ENCODE assay signal across 8 cellular contexts in the genomic region with DNA sequence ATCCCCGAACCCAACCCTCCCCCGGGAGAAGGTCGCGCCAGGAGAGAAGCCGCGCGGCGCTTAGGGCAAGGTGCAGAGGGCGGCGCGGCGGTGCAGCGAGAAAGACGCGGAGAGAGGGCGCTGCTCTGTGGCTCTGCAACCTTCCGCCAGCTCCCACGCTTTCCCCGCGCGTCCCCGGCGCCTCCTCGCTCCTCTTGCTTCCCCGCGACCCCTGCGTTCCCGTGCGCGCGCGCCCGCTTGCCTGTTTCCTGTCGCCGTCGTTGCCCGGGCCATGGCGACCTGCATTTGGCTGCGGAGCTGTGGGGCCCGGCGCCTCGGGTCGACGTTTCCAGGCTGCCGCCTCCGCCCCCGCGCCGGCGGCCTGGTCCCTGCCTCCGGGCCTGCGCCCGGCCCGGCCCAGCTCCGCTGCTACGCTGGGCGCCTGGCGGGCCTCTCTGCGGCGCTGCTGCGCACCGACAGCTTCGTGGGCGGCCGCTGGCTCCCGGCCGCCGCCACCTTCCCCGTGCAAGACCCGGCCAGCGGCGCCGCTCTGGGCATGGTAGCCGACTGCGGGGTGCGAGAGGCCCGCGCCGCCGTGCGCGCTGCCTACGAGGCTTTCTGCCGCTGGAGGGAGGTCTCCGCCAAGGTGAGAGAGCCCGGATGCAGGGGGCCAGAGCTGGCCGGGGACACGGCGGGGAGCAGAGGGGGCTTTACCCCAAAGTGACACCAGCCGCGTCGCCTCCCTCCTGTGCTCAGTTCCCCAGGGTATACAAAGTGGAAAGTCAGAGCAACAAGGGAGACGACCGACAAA. TPM values are rescaled to one million over a fixed set of nuclear protein-coding genes. Genes with fewer than 3 reads are reported as not detected.
A peak's percentile ranks its signal among the peaks of the same experiment; 100 is the strongest.
DNase-seq lines count a peak whose midpoint lies in the region; ATAC-seq, FAIRE-seq and TF ChIP-seq lines count a peak whose summit lies in the region.

A gene (plus strand): TSS at position 244 of the 790 bp plus-strand sequence. CDS start 28 bp downstream, at position 272.

- no peak within 1 kb of the TSS; the same call in 1 of the 2 replicates for H2BK20ac ChIP-seq in H1 (ENCODE audit: low read length)

- H3K9me3 ChIP-seq in BLaER1 = peaks cover 12% of the 10 kb centered on the region
- H3K9me3 ChIP-seq in H1 (ENCODE audit: insufficient read depth in 2 of 2, low read depth in 1 of 2, low read length in 1 of 2) = 0 out of 4 replicates have a peak, but pooled peaks cover 0 to 2% of the 10 kb centered on the region in 2 experiments
- H3K9me3 ChIP-seq in mononuclear cell (ENCODE audit: low read depth, low read length) = no peaks in the 10 kb centered on the region

- no peak within 1 kb of the TSS for H2BK15ac ChIP-seq in H1 (ENCODE audit: low read length)

- peaks cover 18% of the 10 kb centered on the region for H3K4me1 ChIP-seq in BLaER1
- peaks cover 0 to 7% (median 3%) of the 10 kb centered on the region in 4 experiments; a peak in 4 of 7 replicates for H3K4me1 ChIP-seq in H1 (replicated peaks in 1 of 4; ENCODE audit: control insufficient read depth in 3 of 4, insufficient read depth in 4 of 4, low read length in 3 of 4)
- H3K4me1 ChIP-seq in mononuclear cell (ENCODE audit: insufficient read depth, low read length) = peaks cover 16% of the 10 kb centered on the region

- H2AFZ ChIP-seq in H1 (ENCODE audit: low read length) = peak within 1 kb of the TSS; percentile 66

- peak within 1 kb of the TSS; percentile 86 for H3K27ac ChIP-seq in BLaER1
- H3K27ac ChIP-seq in H1 (ENCODE audit: low read depth, low read length) = no peak within 1 kb of the TSS

- ATAC-seq in GM19025 (IDR thresholded peaks at IDR 0.05; ENCODE audit: low read depth, unreplicated experiment) (peak; percentile 62), HG03280 (IDR thresholded peaks at IDR 0.05; ENCODE audit: unreplicated experiment) (peak; percentile 62)

- peak; percentile 35 to 40 (median 36) for TF ChIP-seq CTCF in H1 (IDR thresholded peaks at IDR 0.05; ENCODE audit: control extremely low read depth in 1 of 3, insufficient read depth in 1 of 3, low read depth in 1 of 3, low read length in 3 of 3)

- no peak within 1 kb of the TSS for H3K14ac ChIP-seq in H1 (ENCODE audit: insufficient read length)

- FAIRE-seq in H1 (lab: Jason Lieb, UNC) = no peak

- WGBS in H1 (ENCODE audit: extremely low coverage in 1 of 2, insufficient coverage in 1 of 2, insufficient read length in 1 of 2, insufficient replicate concordance in 2 of 2, low coverage in 1 of 2, low lambda C conversion rate in 2 of 2, missing lambda C conversion rate in 1 of 2), 2 experiments = 2% methylated on average over 66 of the region's 94 CpGs; no CpG with 5 or more reads in 1 of the 2 experiments

- H3K9ac ChIP-seq in BLaER1 (peak within 1 kb of the TSS; percentile 83), H1 (replicated peaks in 1 of 4; ENCODE audit: extremely low read depth in 1 of 4, low read depth in 3 of 4, low read length in 3 of 4) (peak within 1 kb of the TSS in 2 of 4 experiments; percentile 65 to 76; a peak in 4 of 7 replicates)

- no peak within 1 kb of the TSS for H2AK5ac ChIP-seq in H1 (ENCODE audit: low read depth, low read length)

- POLR2A ChIA-PET in H1 (lab: Charles Lee; ENCODE audit: partially characterized antibody) = interaction anchor here (0.9 to 1.5 kb wide), 9 partner anchors 15 to 202 kb away, joined by 3 to 7 read pairs (median 5); no protein-coding TSS in a partner anchor

- H3K23ac ChIP-seq in H1 (ENCODE audit: insufficient read length) = no peak within 1 kb of the TSS

- peaks cover 21% of the 10 kb centered on the region for H3K36me3 ChIP-seq in BLaER1
- no peaks in the 10 kb centered on the region for H3K36me3 ChIP-seq in H1 (ENCODE audit: control insufficient read depth in 2 of 4, insufficient read depth in 4 of 4, low read length in 3 of 4)

- no peak within 1 kb of the TSS for H3K4ac ChIP-seq in H1 (replicated peaks; ENCODE audit: insufficient read length, low read depth, low read length)

- TF ChIP-seq POLR2A in H1 (IDR thresholded peaks at IDR 0.05; ENCODE audit: control extremely low read depth in 1 of 2, low read depth in 2 of 2, low read length in 2 of 2) = peak in 1 of 2 experiments; percentile 12; a peak in 2 of 3 replicates

- peak within 1 kb of the TSS; percentile 73 for H4K8ac ChIP-seq in H1 (ENCODE audit: extremely low read depth, insufficient read depth, low read length)

- H2BK12ac ChIP-seq in H1 (ENCODE audit: low read depth, low read length) = 0 out of 2 replicates have a peak within 1 kb of the TSS, but pooled peaks have one; percentile 0

- peaks cover 7% of the 10 kb centered on the region; the same call in 1 of the 2 replicates for H3K23me2 ChIP-seq in H1 (ENCODE audit: low read depth, low read length)

- no peaks in the 10 kb centered on the region for H3K79me2 ChIP-seq in H1 (ENCODE audit: control insufficient read depth in 1 of 2, insufficient read depth in 2 of 2, low read length in 2 of 2)

- CTCF ChIA-PET in H1 (lab: Charles Lee; ENCODE audit: partially characterized antibody) = interaction anchor here (0.8 to 8.4 kb wide), 18 partner anchors 9 to 151 kb away, joined by 3 to 67 read pairs (median 6); a partner anchor contains a TSS

- peak; percentile 50 to 65 for TF ChIP-seq RAD21 in H1 (IDR thresholded peaks at IDR 0.05 in 1 of 2, conservative IDR thresholded peaks at IDR 0.05 in 1 of 2; ENCODE audit: low read depth in 2 of 2, low read length in 2 of 2)

- H4K91ac ChIP-seq in H1 (replicated peaks; ENCODE audit: insufficient read length, low read length) = no peak within 1 kb of the TSS

- peak within 1 kb of the TSS; percentile 52 for H2BK120ac ChIP-seq in H1 (replicated peaks; ENCODE audit: low read depth, low read length)

- H2BK5ac ChIP-seq in H1 (ENCODE audit: low read depth, low read length) = no peak within 1 kb of the TSS; the same call in 1 of the 2 replicates

- DNase-seq in NCI-H774 (lab: John Stamatoyannopoulos, UW) = peak; percentile 33
- peak; percentile 54 to 61 for DNase-seq in activated CD8-positive, alpha-beta memory T cell treated with anti-CD3 and anti-CD28 coated beads for 4 hours (ENCODE audit: low read depth in 2 of 2)
- peak; percentile 39 to 84 for DNase-seq in H1 (ENCODE audit: low read depth in 1 of 2, low spot score in 2 of 2)
- peak; percentile 72 to 73 for DNase-seq in stimulated activated CD8-positive, alpha-beta memory T cell treated with anti-CD3 and anti-CD28 coated beads, Interleukin-2, amount 100 ng/mL, for 48 hours (ENCODE audit: low read depth in 2 of 2)

- H3K56ac ChIP-seq in H1 (replicated peaks; ENCODE audit: insufficient read length, low read depth, low read length) = no peak within 1 kb of the TSS

- H3K27me3 ChIP-seq in BLaER1 (no peaks in the 10 kb centered on the region), H1 (replicated peaks in 1 of 4; ENCODE audit: control insufficient read depth in 3 of 4, extremely low read depth in 1 of 4, insufficient read depth in 3 of 4, low read length in 3 of 4) (peaks cover 0 to 24% (median 8%) of the 10 kb centered on the region in 4 experiments; a peak in 6 of 7 replicates), mononuclear cell (ENCODE audit: insufficient read depth, low read length) (peaks cover 7% of the 10 kb centered on the region)

- H4K20me1 ChIP-seq in BLaER1 (no peaks in the 10 kb centered on the region), H1 (replicated peaks in 1 of 2; ENCODE audit: control insufficient read depth in 1 of 2, insufficient read depth in 2 of 2, low read length in 2 of 2) (no peaks in the 10 kb centered on the region)

- H4K5ac ChIP-seq in H1 (ENCODE audit: insufficient read length, low read depth, low read length) = peak within 1 kb of the TSS; percentile 36

- H3K79me1 ChIP-seq in H1 (ENCODE audit: low read depth, low read length) = no peaks in the 10 kb centered on the region

- H3K4me3 ChIP-seq in BLaER1 = peak within 1 kb of the TSS; percentile 78
- H3K4me3 ChIP-seq in H1 (ENCODE audit: extremely low read depth in 1 of 4, insufficient read depth in 2 of 4, low read depth in 3 of 4, low read length in 4 of 4) = peak within 1 kb of the TSS; percentile 48 to 72 (median 66)
- peak within 1 kb of the TSS; percentile 50 for H3K4me3 ChIP-seq in mononuclear cell (ENCODE audit: low read length)

- H3K18ac ChIP-seq in H1 (ENCODE audit: extremely low read depth, low read length) = peak within 1 kb of the TSS; percentile 83

- H3K4me2 ChIP-seq in BLaER1 = peak within 1 kb of the TSS; percentile 88
- peak within 1 kb of the TSS; percentile 59 to 98 for H3K4me2 ChIP-seq in H1 (ENCODE audit: insufficient read depth in 1 of 2, low read depth in 2 of 2, low read length in 2 of 2)

- no peak for TF ChIP-seq EP300 in H1 (IDR thresholded peaks at IDR 0.05; ENCODE audit: borderline replicate concordance in 1 of 2, low read depth in 2 of 2, low read length in 2 of 2)

TF ChIP-seq in H1, 55 proteins besides CTCF, POLR2A, EP300 and RAD21 (continues in another document):
- TF ChIP-seq SAP30 (IDR thresholded peaks at IDR 0.05; ENCODE audit: insufficient read depth, insufficient replicate concordance, low read length) = no peak
- peak; percentile 33; the same call in 1 of the 2 replicates for TF ChIP-seq SUZ12 (IDR thresholded peaks at IDR 0.05; ENCODE audit: low read length)
- TF ChIP-seq JUN (IDR thresholded peaks at IDR 0.05; ENCODE audit: low read depth, low read length) = no peak
- no peak for TF ChIP-seq CTBP2 (IDR thresholded peaks at IDR 0.05; ENCODE audit: borderline replicate concordance, insufficient read depth, insufficient read length, low read length)
- TF ChIP-seq TBP (IDR thresholded peaks at IDR 0.05; ENCODE audit: low read depth, low read length) = peak; percentile 74; the same call in 1 of the 2 replicates
- no peak for TF ChIP-seq RXRA (IDR thresholded peaks at IDR 0.05; ENCODE audit: insufficient read depth, low read depth, low read length)
- TF ChIP-seq CBX8 (IDR thresholded peaks at IDR 0.05; ENCODE audit: borderline replicate concordance, low read depth, low read length) = no peak
- no peak for TF ChIP-seq POU5F1 (IDR thresholded peaks at IDR 0.05; ENCODE audit: low read depth, low read length)
- no peak for TF ChIP-seq CHD2 (IDR thresholded peaks at IDR 0.05; ENCODE audit: low read length)
- TF ChIP-seq TCF12 (IDR thresholded peaks at IDR 0.05; ENCODE audit: low read depth, low read length) = no peak
- TF ChIP-seq JUND (IDR thresholded peaks at IDR 0.05; ENCODE audit: low read length) = no peak
- TF ChIP-seq BRCA1 (IDR thresholded peaks at IDR 0.05; ENCODE audit: low read depth, low read length) = no peak

RNA-seq across cellular contexts. Expression of the gene that starts here (rescaled TPM):
- 2.4 and 4.1 TPM in 2 replicates for total RNA-seq in H1 (2021; fragmentation: NEBNext Ultra II Directional; extraction: Animal tissue kit (Norgen Biotek cat#: 25700))
- 1.3 and 1.5 TPM in 2 replicates for polyA plus RNA-seq in H1 (2011; rRNA removed)
- polyA plus RNA-seq in H1 (2011; cell fraction: cytosol; rRNA removed) = 1.3 TPM
- polyA plus RNA-seq in H1 (2011; cell fraction: nucleus; rRNA removed) = 1.6 TPM
- polyA plus RNA-seq in H1 (2012, experiment 1 of 2) = 1.8 to 2.8 TPM (median 2.1 TPM) in 4 replicates
- 1.5 TPM for polyA plus RNA-seq in H1 (2012, experiment 2 of 2)
- polyA plus RNA-seq in H1 (2013, experiment 1 of 2) = 2.0 TPM
- polyA plus RNA-seq in H1 (2013, experiment 2 of 2) = 2.2 TPM
- polyA minus RNA-seq in H1 (2011; rRNA and poly(A)+ RNA removed) = 1.6 and 2.3 TPM in 2 replicates
- 2.6 TPM for polyA minus RNA-seq in H1 (2011; cell fraction: cytosol; rRNA and poly(A)+ RNA removed)
- polyA minus RNA-seq in H1 (2011; cell fraction: nucleus; rRNA and poly(A)+ RNA removed) = 2.6 TPM
- 2.4 TPM for total RNA-seq in mononuclear cell
